Comparison of ENCODE assay signal across 22 cellular contexts in genomic region chr11:69356703-69357457, GRCh38.
DNase-seq lines count a peak whose midpoint lies in the region; ATAC-seq and TF ChIP-seq lines count a peak whose summit lies in the region.
"Had no signal": no experiment of that assay in that cellular context is flagged by ENCODE, and none has a peak within 500 bp of the region (broad histone marks: within the 10 kb centered on the region; RNA-seq: fewer than 3 reads in every experiment).

No MANE protein-coding gene starts in this region.

- TF ChIP-seq POLR2A in body of pancreas (IDR thresholded peaks at IDR 0.05), result no peak
- no peak for TF ChIP-seq POLR2A in erythroblast (IDR thresholded peaks at IDR 0.05; ENCODE audit: low read length)

- H3K4me1 ChIP-seq in body of pancreas, result peaks cover 5% of the 10 kb centered on the region

- intact Hi-C loops in posterior vena cava (cut with DNase I) (loop anchor here in 1 of 2 donors (5.0 kb wide), 1 partner anchor 60 kb away; no protein-coding TSS in a partner anchor), body of pancreas (cut with DNase I) (no loop called here)

- no peak overlapping the region for H3K4me3 ChIP-seq in fibroblast of mammary gland (ENCODE audit: control insufficient read depth, low read depth, low read length)
- H3K4me3 ChIP-seq in body of pancreas, result no peak overlapping the region
- H3K4me3 ChIP-seq: ascending aorta, left lung, SJCRH30, transverse colon had no signal

- ATAC-seq in activated CD8-positive, alpha-beta memory T cell treated with anti-CD3 and anti-CD28 coated beads, Interleukin-2, amount 10 ng/mL, durations not matched to agents 7 days and 5 days, result no peak
- ATAC-seq in WTC11 (no peak), body of pancreas (no peak), HG03045 (IDR thresholded peaks at IDR 0.05; ENCODE audit: unreplicated experiment) (no peak)
- ATAC-seq: left lung had no signal

- WGBS in body of pancreas, 2 donors, result 74 to 76% methylated on average over 11 to 15 of the region's 15 CpGs

- H3K9me3 Mint-ChIP-seq in activated CD8-positive, alpha-beta memory T cell treated with anti-CD3 and anti-CD28 coated beads, Interleukin-2, amount 10 ng/mL, durations not matched to agents 7 days and 5 days (ENCODE audit: low read depth), result no peaks in the 10 kb centered on the region
- peaks cover 14% of the 10 kb centered on the region for H3K9me3 Mint-ChIP-seq in WTC11
- H3K9me3 Mint-ChIP-seq: activated T-helper 2 cell treated with anti-CD3 and anti-CD28 coated beads, Interferon-gamma antibody, Interleukin-2, Interleukin-4, amounts not matched to agents 10 μg/mL and 5 μg/mL and 100 μg/mL, durations not matched to agents 14 hours and 24 hours and 36 hours; CD4-positive, alpha-beta T cell had no signal

- DNase-seq in activated CD8-positive, alpha-beta memory T cell treated with anti-CD3 and anti-CD28 coated beads, Interleukin-2, amount 50 U/mL, for 48 hours, result peak; percentile 46
- DNase-seq in activated CD8-positive, alpha-beta memory T cell treated with anti-CD3 and anti-CD28 coated beads, Interleukin-2, amount 10 ng/mL, durations not matched to agents 7 days and 5 days, result no peak
- DNase-seq in WTC11 (ENCODE audit: low spot score) (no peak), fibroblast of mammary gland (ENCODE audit: low read depth) (peak; percentile 17), posterior vena cava (ENCODE audit: low spot score) (peak; percentile 67), body of pancreas (no peak), erythroblast (lab: John Stamatoyannopoulos, UW) (no peak)
- DNase-seq: activated CD4-positive, alpha-beta T cell treated with anti-CD3 and anti-CD28 coated beads, Interleukin-2, amount 10 ng/mL, durations not matched to agents 7 days and 5 days; CD4-positive, alpha-beta T cell; DMS79 treated with DMSO at 0.1 percent for 48 hours; effector CD4-positive, alpha-beta T cell; NCI-H1436; NCI-H446 treated with DMSO at 0.1 percent for 48 hours; nephron progenitor cell; SJCRH30; stimulated activated CD4-positive, alpha-beta T cell treated with anti-CD3 and anti-CD28 coated beads, Interleukin-1b, Interleukin-23, amount 100 ng/mL, for 48 hours; T-helper 9 cell had no signal

- CTCF ChIA-PET in activated CD8-positive, alpha-beta memory T cell treated with anti-CD3 and anti-CD28 coated beads, Interleukin-2, amount 10 ng/mL, durations not matched to agents 7 days and 5 days (lab: Charles Lee), result no interaction called here
- CTCF ChIA-PET in WTC11 (lab: Charles Lee), result no interaction called here

- H3K27me3 ChIP-seq in body of pancreas, result no peaks in the 10 kb centered on the region
- H3K27me3 ChIP-seq: ascending aorta, left lung, SJCRH30, transverse colon had no signal

- POLR2A ChIA-PET in WTC11 (lab: Charles Lee), result no interaction called here

- no peak overlapping the region for H3K27ac ChIP-seq in body of pancreas
- H3K27ac ChIP-seq: ascending aorta, left lung, SJCRH30, transverse colon had no signal

- H3K27me3 Mint-ChIP-seq in activated CD8-positive, alpha-beta memory T cell treated with anti-CD3 and anti-CD28 coated beads, Interleukin-2, amount 10 ng/mL, durations not matched to agents 7 days and 5 days, result peaks cover 3% of the 10 kb centered on the region
- H3K27me3 Mint-ChIP-seq in WTC11 (ENCODE audit: low read depth), result no peaks in the 10 kb centered on the region
- H3K27me3 Mint-ChIP-seq: activated CD4-positive, alpha-beta T cell treated with anti-CD3 and anti-CD28 coated beads, Interleukin-2, amount 10 ng/mL, durations not matched to agents 7 days and 5 days; CD4-positive, alpha-beta T cell had no signal

- TF ChIP-seq CTCF in WTC11 (IDR thresholded peaks at IDR 0.05) (no peak), fibroblast of mammary gland (conservative IDR thresholded peaks at IDR 0.05; ENCODE audit: control insufficient read depth, insufficient read depth, low read depth, low read length) (no peak), body of pancreas (IDR thresholded peaks at IDR 0.05) (no peak)

- H3K4me1 Mint-ChIP-seq in activated CD8-positive, alpha-beta memory T cell treated with anti-CD3 and anti-CD28 coated beads, Interleukin-2, amount 10 ng/mL, durations not matched to agents 7 days and 5 days, result peaks cover 4% of the 10 kb centered on the region
- H3K4me1 Mint-ChIP-seq in WTC11, result peaks cover 4% of the 10 kb centered on the region; the same call in 1 of the 2 replicates

- no peak overlapping the region for H3K4me3 Mint-ChIP-seq in activated CD8-positive, alpha-beta memory T cell treated with anti-CD3 and anti-CD28 coated beads, Interleukin-2, amount 10 ng/mL, durations not matched to agents 7 days and 5 days
- H3K4me3 Mint-ChIP-seq in WTC11, result no peak overlapping the region
- H3K4me3 Mint-ChIP-seq: activated CD4-positive, alpha-beta T cell treated with anti-CD3 and anti-CD28 coated beads, Interleukin-2, amount 10 ng/mL, durations not matched to agents 7 days and 5 days; CD4-positive, alpha-beta T cell; nephron progenitor cell had no signal

- no peaks in the 10 kb centered on the region for H3K36me3 ChIP-seq in body of pancreas (replicated peaks in 1 of 2; ENCODE audit: insufficient read depth in 1 of 2, low read depth in 2 of 2)
- H3K36me3 ChIP-seq: ascending aorta, left lung, SJCRH30, transverse colon had no signal

- H3K9me3 ChIP-seq in body of pancreas, result peaks cover 0 to 4% (median 0%) of the 10 kb centered on the region in 3 donors

- H3K27ac Mint-ChIP-seq in activated CD8-positive, alpha-beta memory T cell treated with anti-CD3 and anti-CD28 coated beads, Interleukin-2, amount 10 ng/mL, durations not matched to agents 7 days and 5 days, result no peak overlapping the region
- no peak overlapping the region for H3K27ac Mint-ChIP-seq in WTC11
- H3K27ac Mint-ChIP-seq: activated CD4-positive, alpha-beta T cell treated with anti-CD3 and anti-CD28 coated beads, Interleukin-2, amount 10 ng/mL, durations not matched to agents 7 days and 5 days; activated T-helper 2 cell treated with anti-CD3 and anti-CD28 coated beads, Interferon-gamma antibody, Interleukin-2, Interleukin-4, amounts not matched to agents 10 μg/mL and 5 μg/mL and 100 μg/mL, durations not matched to agents 14 hours and 24 hours and 36 hours; CD4-positive, alpha-beta T cell; nephron progenitor cell had no signal

- H3K36me3 Mint-ChIP-seq in activated CD8-positive, alpha-beta memory T cell treated with anti-CD3 and anti-CD28 coated beads, Interleukin-2, amount 10 ng/mL, durations not matched to agents 7 days and 5 days, result no peaks in the 10 kb centered on the region
- H3K36me3 Mint-ChIP-seq in WTC11, result 0 out of 2 replicates have a peak, but pooled peaks cover 4% of the 10 kb centered on the region

TF ChIP-seq in WTC11, 78 proteins besides CTCF, POLR2A, EP300 and RAD21:
- no peak for TF ChIP-seq IRF1 (CRISPR knock-in tag; IDR thresholded peaks at IDR 0.05)
- no peak for TF ChIP-seq EMX1 (CRISPR knock-in tag; IDR thresholded peaks at IDR 0.05)
- peak; percentile 70; the same call in 1 of the 2 replicates for TF ChIP-seq GTF2I (CRISPR knock-in tag; conservative IDR thresholded peaks at IDR 0.05)

Comparison
In these comparisons a context has a peak if more than half of its experiments do, and no peak if none do; other contexts are left out.
1. DNase-seq: peak in activated CD8-positive, alpha-beta memory T cell treated with anti-CD3 and anti-CD28 coated beads, Interleukin-2, amount 50 U/mL, for 48 hours (single experiment), fibroblast of mammary gland (single experiment) and posterior vena cava (single experiment); none in activated CD8-positive, alpha-beta memory T cell treated with anti-CD3 and anti-CD28 coated beads, Interleukin-2, amount 10 ng/mL, durations not matched to agents 7 days and 5 days (single experiment), WTC11 (single experiment), body of pancreas (0 of 4) and erythroblast (0 of 2).